In the genomic region with DNA sequence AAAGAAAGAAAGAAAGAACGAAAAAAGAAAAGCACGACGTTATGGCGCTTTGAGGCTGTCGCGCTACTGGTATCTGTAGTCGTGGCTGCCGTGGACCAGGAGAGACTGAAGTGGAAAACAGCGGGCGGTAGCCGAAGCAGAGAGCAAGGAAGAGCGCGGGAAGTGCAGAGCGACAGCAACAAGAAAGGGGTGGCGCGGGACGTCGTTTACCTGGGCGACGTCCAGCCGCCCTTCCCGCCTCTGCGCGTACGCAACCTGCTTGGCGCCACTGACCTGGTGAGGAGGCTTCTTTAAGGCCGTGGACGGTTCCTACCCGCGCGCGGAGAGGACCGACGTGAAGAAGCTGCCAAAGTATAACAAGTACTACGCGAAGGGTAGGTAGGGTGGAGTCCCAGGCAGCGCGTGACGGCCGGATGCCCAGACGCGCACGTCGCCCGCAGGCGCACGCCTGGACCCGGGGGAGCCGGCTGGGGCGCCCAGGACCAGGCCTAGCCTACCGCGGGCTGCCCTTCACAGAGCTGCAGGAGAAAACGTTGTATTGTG, we compare ENCODE assay signal across 8 cellular contexts. TPM values are rescaled to one million over a fixed set of nuclear protein-coding genes. Genes with fewer than 3 reads are reported as not detected.
DNase-seq lines count a peak whose midpoint lies in the region; ATAC-seq lines count a peak whose summit lies in the region.

No MANE protein-coding gene starts in this region.

- H3K27me3 Mint-ChIP-seq in activated naive CD8-positive, alpha-beta T cell = no peaks in the 10 kb centered on the region

- DNase-seq in SK-N-MC (ENCODE audit: low read depth, low spot score) = no peak
- peak; percentile 63 to 70 for DNase-seq in stimulated activated CD4-positive, alpha-beta T cell treated with anti-CD3 and anti-CD28 coated beads, Interleukin-2, amount 100 ng/mL, for 24 hours
- no peak for DNase-seq in glomerular visceral epithelial cell (ENCODE audit: extremely low spot score)
- DNase-seq in A172 (ENCODE audit: low spot score) = no peak

- H3K27me3 ChIP-seq in iPS-15b (ENCODE audit: control insufficient read depth, insufficient read depth, low read length) = peaks cover 6% of the 10 kb centered on the region

- H3K36me3 Mint-ChIP-seq in activated naive CD8-positive, alpha-beta T cell = peaks cover 11% of the 10 kb centered on the region

- no peaks in the 10 kb centered on the region for H3K4me1 ChIP-seq in iPS-15b (ENCODE audit: control insufficient read depth, insufficient read depth, low read length)

- H3K9me3 ChIP-seq in SK-N-MC (ENCODE audit: low read depth, low read length) (no peaks in the 10 kb centered on the region), iPS-15b (ENCODE audit: control insufficient read depth, insufficient read depth, low read length) (no peaks in the 10 kb centered on the region)

- H3K36me3 ChIP-seq in SK-N-MC (ENCODE audit: insufficient read depth, low read length) (no peaks in the 10 kb centered on the region), iPS-15b (ENCODE audit: control insufficient read depth, insufficient read depth, low read length) (no peaks in the 10 kb centered on the region)

- H3K9ac ChIP-seq in SK-N-MC (ENCODE audit: insufficient read length) (no peak overlapping the region), iPS-15b (ENCODE audit: low read depth, low read length) (peak overlapping the region; percentile 51)

- H3K4me1 Mint-ChIP-seq in activated naive CD8-positive, alpha-beta T cell (ENCODE audit: low read depth) = peaks cover 37% of the 10 kb centered on the region

- H3K4me3 ChIP-seq in SK-N-MC (peak overlapping the region; percentile 20; the same call in 1 of the 2 replicates), iPS-15b (ENCODE audit: low read depth, low read length) (peak overlapping the region; percentile 69)

- H3K9me3 Mint-ChIP-seq in activated naive CD8-positive, alpha-beta T cell (ENCODE audit: low read depth) = no peaks in the 10 kb centered on the region

- peak; percentile 87 for ATAC-seq in GM18519 (IDR thresholded peaks at IDR 0.05; ENCODE audit: low FRiP score, unreplicated experiment)
- peak; percentile 90 for ATAC-seq in HG02970 (IDR thresholded peaks at IDR 0.05; ENCODE audit: low FRiP score, unreplicated experiment)

- peak overlapping the region; percentile 95 for H3K27ac Mint-ChIP-seq in activated naive CD8-positive, alpha-beta T cell

- no peak overlapping the region for H3K27ac ChIP-seq in SK-N-MC

- peak overlapping the region; percentile 94 for H3K4me3 Mint-ChIP-seq in activated naive CD8-positive, alpha-beta T cell

RNA-seq across cellular contexts. Expression of a gene that starts 15.4 kb away (rescaled TPM):
- total RNA-seq in A172 (2014; rRNA removed; shearing (Covaris generic)) = not detected in 2 replicates

Comparison
In these comparisons a context has a peak if more than half of its experiments do, and no peak if none do; other contexts are left out.
1. DNase-seq: peak in stimulated activated CD4-positive, alpha-beta T cell treated with anti-CD3 and anti-CD28 coated beads, Interleukin-2, amount 100 ng/mL, for 24 hours (2 of 2); none in SK-N-MC (single experiment), glomerular visceral epithelial cell (single experiment) and A172 (single experiment).